8 cellular contexts compared by ENCODE assay signal in the genomic region with DNA sequence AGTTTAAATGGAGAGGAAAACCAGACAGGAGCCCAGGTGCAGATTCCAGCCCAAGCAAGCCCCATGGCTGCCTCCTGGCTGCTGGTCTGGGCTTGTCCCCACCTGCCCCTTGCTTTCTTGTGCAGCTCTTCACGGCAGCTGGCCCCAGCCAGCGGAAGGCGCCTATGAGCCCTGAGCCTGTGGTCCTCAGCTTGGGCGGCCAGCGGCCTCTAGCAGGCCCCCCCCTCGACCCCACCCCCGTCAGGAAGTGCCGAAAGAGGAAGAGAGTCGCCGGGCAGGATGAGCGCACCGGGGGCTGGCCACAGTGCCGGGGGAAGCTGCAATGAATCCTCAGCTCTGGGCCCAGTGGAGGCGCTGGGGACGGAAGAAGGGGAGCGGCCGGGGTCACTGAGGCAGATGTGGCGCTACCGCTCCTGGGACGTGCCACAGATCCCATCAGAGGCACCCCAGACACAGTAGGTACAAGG. TPM values are rescaled to one million over a fixed set of nuclear protein-coding genes. Genes with fewer than 3 reads are reported as not detected.
DNase-seq lines count a peak whose midpoint lies in the region; ATAC-seq and TF ChIP-seq lines count a peak whose summit lies in the region.

No MANE protein-coding gene starts in this region.

- no peak overlapping the region for H4K8ac ChIP-seq in mesendoderm (ENCODE audit: low read depth, low read length)

- no peaks in the 10 kb centered on the region for H3K27me3 ChIP-seq in mesendoderm (ENCODE audit: insufficient read depth, low read length, poor library complexity)

- no peak overlapping the region for H2BK5ac ChIP-seq in mesendoderm (ENCODE audit: low read length)

- peak overlapping the region; percentile 67 for H2BK120ac ChIP-seq in mesendoderm (ENCODE audit: low read depth, low read length)

- no peak overlapping the region for H3K4me3 ChIP-seq in mesendoderm (ENCODE audit: low read length)

- H3K4me1 Mint-ChIP-seq in brain (peaks cover 84% of the 10 kb centered on the region), Calu3 (ENCODE audit: low read depth, unreplicated experiment) (peaks cover 20% of the 10 kb centered on the region)

- no peaks in the 10 kb centered on the region for H3K36me3 ChIP-seq in mesendoderm (ENCODE audit: control insufficient read depth, insufficient read depth, low read length)

- no peak for TF ChIP-seq CTCF in brain (conservative IDR thresholded peaks at IDR 0.05)
- no peak for TF ChIP-seq CTCF in Calu3 (IDR thresholded peaks at IDR 0.05; ENCODE audit: unreplicated experiment)

- intact Hi-C loops in Calu3 (cut with micrococcal nuclease; ENCODE audit: unreplicated experiment) = no loop called here

- peak overlapping the region in 3 of 5 experiments; percentile 3 to 80 (median 30) for H3K27ac Mint-ChIP-seq in brain
- H3K27ac Mint-ChIP-seq in Calu3 (ENCODE audit: unreplicated experiment) = no peak overlapping the region

- H2AK5ac ChIP-seq in mesendoderm (ENCODE audit: low read length) = peak overlapping the region; percentile 61

- no peaks in the 10 kb centered on the region for H3K36me3 Mint-ChIP-seq in brain
- H3K36me3 Mint-ChIP-seq in Calu3 (ENCODE audit: insufficient read depth, unreplicated experiment) = peaks cover 23% of the 10 kb centered on the region

- peaks cover 12% of the 10 kb centered on the region for H3K79me1 ChIP-seq in mesendoderm (ENCODE audit: low read length)

- no peak for ATAC-seq in GM21367 (IDR thresholded peaks at IDR 0.05; ENCODE audit: unreplicated experiment)
- no peak for ATAC-seq in HG03025 (IDR thresholded peaks at IDR 0.05; ENCODE audit: low FRiP score, unreplicated experiment)

- H3K4me2 ChIP-seq in mesendoderm (ENCODE audit: low read length) = no peak overlapping the region

- H3K4ac ChIP-seq in mesendoderm (ENCODE audit: low read depth, low read length) = peak overlapping the region; percentile 84

- peak overlapping the region; percentile 65 for H3K18ac ChIP-seq in mesendoderm (ENCODE audit: low read length)

- no CpG with 5 or more reads among the region's 20 CpGs for WGBS in mesendoderm (ENCODE audit: extremely low coverage, insufficient coverage, low lambda C conversion rate)

- H3K27me3 Mint-ChIP-seq in brain = peaks cover 14% of the 10 kb centered on the region
- peaks cover 72% of the 10 kb centered on the region for H3K27me3 Mint-ChIP-seq in Calu3 (ENCODE audit: unreplicated experiment)

- CTCF ChIA-PET in Calu3 (lab: Charles Lee) = no interaction called here

- no peak overlapping the region for H3K23ac ChIP-seq in mesendoderm (ENCODE audit: low read length)

- H3K9ac ChIP-seq in mesendoderm (ENCODE audit: low read length) = peak overlapping the region; percentile 51

- no peak overlapping the region for H4K5ac ChIP-seq in mesendoderm (ENCODE audit: low read length)

- peak overlapping the region; percentile 45 for H3K56ac ChIP-seq in mesendoderm (ENCODE audit: low read length)

- H3K79me2 ChIP-seq in mesendoderm (ENCODE audit: control insufficient read depth, insufficient read depth, low read length) = peaks cover 15% of the 10 kb centered on the region

- H3K4me3 Mint-ChIP-seq in brain (peak overlapping the region in 4 of 5 experiments; percentile 12 to 80 (median 50)), Calu3 (ENCODE audit: low read depth, unreplicated experiment) (no peak overlapping the region)

- no peak overlapping the region for H3K27ac ChIP-seq in mesendoderm (ENCODE audit: low read depth, low read length)

- BruUV-seq in Calu3 (replicated peaks; lab: Mats Ljungman, UMichigan) = no TSS peak

- peaks cover 27% of the 10 kb centered on the region for H3K4me1 ChIP-seq in mesendoderm (ENCODE audit: control insufficient read depth, low read depth, low read length)

- H3K9me3 Mint-ChIP-seq in brain (peaks cover 0 to 2% (median 0%) of the 10 kb centered on the region in 5 experiments), Calu3 (ENCODE audit: low read depth, unreplicated experiment) (no peaks in the 10 kb centered on the region)

- peak; percentile 76 for DNase-seq in ELF-1 (ENCODE audit: low read depth, low spot score)
- peak; percentile 89 for DNase-seq in NCI-H1105 (lab: John Stamatoyannopoulos, UW)
- DNase-seq in mesendoderm = peak; percentile 78
- no peak for DNase-seq in Calu3
- DNase-seq in NCI-H1092 (lab: John Stamatoyannopoulos, UW) = no peak

- peak overlapping the region; percentile 2 for H2BK15ac ChIP-seq in mesendoderm (replicated peaks; ENCODE audit: low read depth)

RNA-seq across cellular contexts. Expression of a gene that starts 2.1 kb away (rescaled TPM):
- 98.9 TPM for polyA plus RNA-seq in brain (ENCODE audit: insufficient read depth, low read depth, low replicate concordance)
- 67.4 TPM for polyA plus RNA-seq in mesendoderm (2013, experiment 1 of 2)
- polyA plus RNA-seq in mesendoderm (2013, experiment 2 of 2) = 62.6 TPM
- 38.0 and 40.2 TPM in 2 replicates for total RNA-seq in Calu3 (2022)

RNA-seq across cellular contexts. Expression of a gene that starts 36.3 kb away (rescaled TPM):
- 391 TPM for polyA plus RNA-seq in brain (ENCODE audit: insufficient read depth, low read depth, low replicate concordance)
- 371 TPM for polyA plus RNA-seq in mesendoderm (2013, experiment 1 of 2)
- polyA plus RNA-seq in mesendoderm (2013, experiment 2 of 2) = 374 TPM
- 74.9 and 139 TPM in 2 replicates for total RNA-seq in Calu3 (2022)

RNA-seq across cellular contexts. Expression of a gene that starts 46.4 kb away (rescaled TPM):
- polyA plus RNA-seq in brain (ENCODE audit: insufficient read depth, low read depth, low replicate concordance) = 17.8 TPM
- polyA plus RNA-seq in mesendoderm (2013, experiment 1 of 2) = 0.14 TPM
- 0.15 TPM for polyA plus RNA-seq in mesendoderm (2013, experiment 2 of 2)
- not detected in 2 replicates for total RNA-seq in Calu3 (2022)

Comparison
In these comparisons a context has a peak if more than half of its experiments do, and no peak if none do; other contexts are left out.
1. DNase-seq: peak in ELF-1 (single experiment), NCI-H1105 (single experiment) and mesendoderm (single experiment); none in Calu3 (single experiment) and NCI-H1092 (single experiment).